ENCODE assay signal across 1 cellular context in the genomic region with DNA sequence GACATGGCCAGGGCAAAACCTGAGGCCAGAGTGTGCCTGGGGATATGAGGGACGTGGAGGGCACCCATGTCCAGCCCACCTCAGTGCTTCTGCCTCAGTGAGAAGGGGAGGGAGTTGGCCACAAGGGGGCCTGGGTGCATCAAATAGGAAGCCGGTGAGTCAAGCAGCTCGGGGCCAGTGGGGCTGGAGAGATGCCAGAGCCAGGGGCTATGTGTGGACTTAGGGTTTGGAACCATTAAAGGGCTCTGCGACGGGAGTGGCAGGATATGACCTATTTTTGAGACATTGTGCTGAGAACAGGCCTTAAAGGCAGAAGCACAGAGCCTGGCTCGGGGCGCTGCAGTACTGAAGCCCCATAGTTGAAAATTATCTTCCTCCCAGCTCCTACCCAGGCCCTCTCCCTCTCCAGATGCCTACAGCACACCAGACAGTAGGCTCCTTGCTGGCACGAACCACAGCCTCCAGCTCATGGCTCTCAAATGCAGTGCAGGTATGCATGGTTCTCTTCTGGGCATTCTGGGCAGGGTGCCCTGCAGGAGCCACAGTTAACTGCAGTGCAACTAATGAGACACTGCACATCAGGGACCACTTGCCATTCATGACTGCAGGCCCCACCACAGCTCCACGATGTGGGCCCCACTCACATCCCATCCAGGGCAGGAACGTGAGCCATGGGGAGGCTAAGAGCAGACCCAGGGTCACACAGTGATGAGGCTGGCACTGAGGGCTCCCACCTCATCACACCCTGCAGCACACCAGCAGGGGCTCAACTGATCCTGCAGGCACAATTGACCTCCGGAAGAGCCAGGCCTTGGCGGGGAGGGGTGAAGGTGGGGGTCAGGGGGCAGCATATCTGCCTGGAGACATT.
TF ChIP-seq lines count a peak whose summit lies in the region.

No MANE protein-coding gene starts in this region.

TF ChIP-seq in endothelial cell of umbilical vein, 7 proteins besides CTCF, POLR2A, EP300 and RAD21:
- no peak for TF ChIP-seq GATA2 (IDR thresholded peaks at IDR 0.05; ENCODE audit: insufficient read depth, insufficient read length, low read depth, low read length)
- TF ChIP-seq POLR2AphosphoS5 (IDR thresholded peaks at IDR 0.05; ENCODE audit: insufficient read depth, low read depth, low read length): peak; percentile 80
- no peak for TF ChIP-seq JUN (IDR thresholded peaks at IDR 0.05; ENCODE audit: borderline replicate concordance, insufficient read depth, insufficient read length, low read depth)
- peak; percentile 84 for TF ChIP-seq FOS (IDR thresholded peaks at IDR 0.05; ENCODE audit: borderline replicate concordance, insufficient read depth, low read length)
- TF ChIP-seq, protein P1, sequence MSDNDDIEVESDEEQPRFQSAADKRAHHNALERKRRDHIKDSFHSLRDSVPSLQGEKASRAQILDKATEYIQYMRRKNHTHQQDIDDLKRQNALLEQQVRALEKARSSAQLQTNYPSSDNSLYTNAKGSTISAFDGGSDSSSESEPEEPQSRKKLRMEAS (IDR thresholded peaks at IDR 0.05; ENCODE audit: insufficient read depth, insufficient read length): no peak
- no peak for TF ChIP-seq MYC (IDR thresholded peaks at IDR 0.05; ENCODE audit: low read depth, low read length)
- TF ChIP-seq EZH2 (IDR thresholded peaks at IDR 0.05; ENCODE audit: borderline replicate concordance, low read depth, low read length, severe bottlenecking): no peak
